7 cellular contexts compared by ENCODE assay signal in genomic region chr3:47244531-47245100, GRCh38.
"Had no signal": no experiment of that assay in that cellular context is flagged by ENCODE, and none has a peak within 500 bp of the region (broad histone marks: within the 10 kb centered on the region; RNA-seq: fewer than 3 reads in every experiment).

No MANE protein-coding gene starts in this region.

- FAIRE-seq: H1, H54, HTR-8/SVneo had no signal

- H3K4me3 ChIP-seq: GM23338 had no signal

- H3K9me3 Mint-ChIP-seq: GM23338, H9 had no signal

- H3K4me3 Mint-ChIP-seq: GM23338, H9 had no signal

- ATAC-seq: GM23338 had no signal

- H3K27ac Mint-ChIP-seq: GM23338, H9 had no signal

- H3K4me1 Mint-ChIP-seq: GM23338, H9 had no signal

- DNase-seq: H9, HCEC 1CT, IMR-90 had no signal
